Comparison of ENCODE assay signal across 3 cellular contexts in the genomic region with DNA sequence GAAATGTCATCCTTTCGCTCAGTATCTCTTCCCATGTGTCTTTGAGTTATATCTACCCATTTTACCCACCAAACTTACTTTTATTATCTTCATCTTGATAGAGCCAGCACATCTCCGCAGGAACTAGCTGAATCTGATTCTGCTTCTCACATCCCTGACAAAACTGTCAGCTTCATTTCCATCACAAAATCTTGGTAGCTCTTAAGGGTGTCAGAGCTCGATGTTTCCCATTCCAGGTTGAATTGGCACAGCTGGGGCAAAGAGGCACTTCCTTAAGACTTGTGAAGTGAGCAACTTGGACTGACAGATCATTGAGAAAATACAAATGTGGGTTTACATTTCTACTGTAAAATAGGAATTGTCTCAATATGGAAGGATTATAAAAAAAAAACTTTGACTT.
TF ChIP-seq lines count a peak whose summit lies in the region.

No MANE protein-coding gene starts in this region.

TF ChIP-seq in SK-N-SH, 30 proteins besides CTCF, POLR2A, EP300 and RAD21 (continued from another document):
- no peak for TF ChIP-seq FOSL2 (IDR thresholded peaks at IDR 0.05; ENCODE audit: borderline replicate concordance, low read depth)
- TF ChIP-seq, protein P1, sequence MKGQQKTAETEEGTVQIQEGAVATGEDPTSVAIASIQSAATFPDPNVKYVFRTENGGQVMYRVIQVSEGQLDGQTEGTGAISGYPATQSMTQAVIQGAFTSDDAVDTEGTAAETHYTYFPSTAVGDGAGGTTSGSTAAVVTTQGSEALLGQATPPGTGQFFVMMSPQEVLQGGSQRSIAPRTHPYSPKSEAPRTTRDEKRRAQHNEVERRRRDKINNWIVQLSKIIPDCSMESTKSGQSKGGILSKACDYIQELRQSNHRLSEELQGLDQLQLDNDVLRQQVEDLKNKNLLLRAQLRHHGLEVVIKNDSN (IDR thresholded peaks at IDR 0.05; ENCODE audit: borderline replicate concordance, low read depth) = no peak
- TF ChIP-seq, protein P2, sequence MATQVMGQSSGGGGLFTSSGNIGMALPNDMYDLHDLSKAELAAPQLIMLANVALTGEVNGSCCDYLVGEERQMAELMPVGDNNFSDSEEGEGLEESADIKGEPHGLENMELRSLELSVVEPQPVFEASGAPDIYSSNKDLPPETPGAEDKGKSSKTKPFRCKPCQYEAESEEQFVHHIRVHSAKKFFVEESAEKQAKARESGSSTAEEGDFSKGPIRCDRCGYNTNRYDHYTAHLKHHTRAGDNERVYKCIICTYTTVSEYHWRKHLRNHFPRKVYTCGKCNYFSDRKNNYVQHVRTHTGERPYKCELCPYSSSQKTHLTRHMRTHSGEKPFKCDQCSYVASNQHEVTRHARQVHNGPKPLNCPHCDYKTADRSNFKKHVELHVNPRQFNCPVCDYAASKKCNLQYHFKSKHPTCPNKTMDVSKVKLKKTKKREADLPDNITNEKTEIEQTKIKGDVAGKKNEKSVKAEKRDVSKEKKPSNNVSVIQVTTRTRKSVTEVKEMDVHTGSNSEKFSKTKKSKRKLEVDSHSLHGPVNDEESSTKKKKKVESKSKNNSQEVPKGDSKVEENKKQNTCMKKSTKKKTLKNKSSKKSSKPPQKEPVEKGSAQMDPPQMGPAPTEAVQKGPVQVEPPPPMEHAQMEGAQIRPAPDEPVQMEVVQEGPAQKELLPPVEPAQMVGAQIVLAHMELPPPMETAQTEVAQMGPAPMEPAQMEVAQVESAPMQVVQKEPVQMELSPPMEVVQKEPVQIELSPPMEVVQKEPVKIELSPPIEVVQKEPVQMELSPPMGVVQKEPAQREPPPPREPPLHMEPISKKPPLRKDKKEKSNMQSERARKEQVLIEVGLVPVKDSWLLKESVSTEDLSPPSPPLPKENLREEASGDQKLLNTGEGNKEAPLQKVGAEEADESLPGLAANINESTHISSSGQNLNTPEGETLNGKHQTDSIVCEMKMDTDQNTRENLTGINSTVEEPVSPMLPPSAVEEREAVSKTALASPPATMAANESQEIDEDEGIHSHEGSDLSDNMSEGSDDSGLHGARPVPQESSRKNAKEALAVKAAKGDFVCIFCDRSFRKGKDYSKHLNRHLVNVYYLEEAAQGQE (IDR thresholded peaks at IDR 0.05; ENCODE audit: low read depth, low read length) = no peak
- TF ChIP-seq, protein P3, sequence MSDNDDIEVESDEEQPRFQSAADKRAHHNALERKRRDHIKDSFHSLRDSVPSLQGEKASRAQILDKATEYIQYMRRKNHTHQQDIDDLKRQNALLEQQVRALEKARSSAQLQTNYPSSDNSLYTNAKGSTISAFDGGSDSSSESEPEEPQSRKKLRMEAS (IDR thresholded peaks at IDR 0.05; ENCODE audit: low read depth) = no peak
- no peak for TF ChIP-seq NFIC (IDR thresholded peaks at IDR 0.05; ENCODE audit: borderline replicate concordance)
- no peak for TF ChIP-seq GATA2 (CRISPR knock-in tag; IDR thresholded peaks at IDR 0.05)
- no peak for TF ChIP-seq TCF12 (IDR thresholded peaks at IDR 0.05)
- no peak for TF ChIP-seq POLR2AphosphoS5 (IDR thresholded peaks at IDR 0.05; ENCODE audit: low read depth, low read length)
- TF ChIP-seq, protein P4, sequence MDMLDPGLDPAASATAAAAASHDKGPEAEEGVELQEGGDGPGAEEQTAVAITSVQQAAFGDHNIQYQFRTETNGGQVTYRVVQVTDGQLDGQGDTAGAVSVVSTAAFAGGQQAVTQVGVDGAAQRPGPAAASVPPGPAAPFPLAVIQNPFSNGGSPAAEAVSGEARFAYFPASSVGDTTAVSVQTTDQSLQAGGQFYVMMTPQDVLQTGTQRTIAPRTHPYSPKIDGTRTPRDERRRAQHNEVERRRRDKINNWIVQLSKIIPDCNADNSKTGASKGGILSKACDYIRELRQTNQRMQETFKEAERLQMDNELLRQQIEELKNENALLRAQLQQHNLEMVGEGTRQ (IDR thresholded peaks at IDR 0.05; ENCODE audit: borderline replicate concordance, low read depth, low read length) = no peak
- TF ChIP-seq SIN3A (IDR thresholded peaks at IDR 0.05; ENCODE audit: borderline replicate concordance, low read depth, low read length) = no peak
- no peak for TF ChIP-seq YY1 (IDR thresholded peaks at IDR 0.05; ENCODE audit: low read depth)
- TF ChIP-seq RFX5 (IDR thresholded peaks at IDR 0.05; ENCODE audit: low read length) = no peak
TF ChIP-seq in SK-N-SH: peak in this region for 0.

TF ChIP-seq in SK-N-SH treated with all-trans-retinoic acid at 6 μM for 48 hours, 23 proteins besides CTCF, POLR2A, EP300 and RAD21 (continued from another document):
- TF ChIP-seq, protein P5, sequence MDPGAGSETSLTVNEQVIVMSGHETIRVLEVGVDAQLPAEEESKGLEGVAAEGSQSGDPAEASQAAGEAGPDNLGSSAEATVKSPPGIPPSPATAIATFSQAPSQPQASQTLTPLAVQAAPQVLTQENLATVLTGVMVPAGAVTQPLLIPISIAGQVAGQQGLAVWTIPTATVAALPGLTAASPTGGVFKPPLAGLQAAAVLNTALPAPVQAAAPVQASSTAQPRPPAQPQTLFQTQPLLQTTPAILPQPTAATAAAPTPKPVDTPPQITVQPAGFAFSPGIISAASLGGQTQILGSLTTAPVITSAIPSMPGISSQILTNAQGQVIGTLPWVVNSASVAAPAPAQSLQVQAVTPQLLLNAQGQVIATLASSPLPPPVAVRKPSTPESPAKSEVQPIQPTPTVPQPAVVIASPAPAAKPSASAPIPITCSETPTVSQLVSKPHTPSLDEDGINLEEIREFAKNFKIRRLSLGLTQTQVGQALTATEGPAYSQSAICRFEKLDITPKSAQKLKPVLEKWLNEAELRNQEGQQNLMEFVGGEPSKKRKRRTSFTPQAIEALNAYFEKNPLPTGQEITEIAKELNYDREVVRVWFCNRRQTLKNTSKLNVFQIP (CRISPR knock-in tag; IDR thresholded peaks at IDR 0.05; ENCODE audit: borderline replicate concordance, low read depth) = no peak
- no peak for TF ChIP-seq ZNF565 (CRISPR knock-in tag; conservative IDR thresholded peaks at IDR 0.05; ENCODE audit: low read depth)
- TF ChIP-seq, protein P6, sequence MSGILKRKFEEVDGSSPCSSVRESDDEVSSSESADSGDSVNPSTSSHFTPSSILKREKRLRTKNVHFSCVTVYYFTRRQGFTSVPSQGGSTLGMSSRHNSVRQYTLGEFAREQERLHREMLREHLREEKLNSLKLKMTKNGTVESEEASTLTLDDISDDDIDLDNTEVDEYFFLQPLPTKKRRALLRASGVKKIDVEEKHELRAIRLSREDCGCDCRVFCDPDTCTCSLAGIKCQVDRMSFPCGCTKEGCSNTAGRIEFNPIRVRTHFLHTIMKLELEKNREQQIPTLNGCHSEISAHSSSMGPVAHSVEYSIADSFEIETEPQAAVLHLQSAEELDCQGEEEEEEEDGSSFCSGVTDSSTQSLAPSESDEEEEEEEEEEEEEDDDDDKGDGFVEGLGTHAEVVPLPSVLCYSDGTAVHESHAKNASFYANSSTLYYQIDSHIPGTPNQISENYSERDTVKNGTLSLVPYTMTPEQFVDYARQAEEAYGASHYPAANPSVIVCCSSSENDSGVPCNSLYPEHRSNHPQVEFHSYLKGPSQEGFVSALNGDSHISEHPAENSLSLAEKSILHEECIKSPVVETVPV (CRISPR knock-in tag; IDR thresholded peaks at IDR 0.05) = no peak
- TF ChIP-seq, protein P7, sequence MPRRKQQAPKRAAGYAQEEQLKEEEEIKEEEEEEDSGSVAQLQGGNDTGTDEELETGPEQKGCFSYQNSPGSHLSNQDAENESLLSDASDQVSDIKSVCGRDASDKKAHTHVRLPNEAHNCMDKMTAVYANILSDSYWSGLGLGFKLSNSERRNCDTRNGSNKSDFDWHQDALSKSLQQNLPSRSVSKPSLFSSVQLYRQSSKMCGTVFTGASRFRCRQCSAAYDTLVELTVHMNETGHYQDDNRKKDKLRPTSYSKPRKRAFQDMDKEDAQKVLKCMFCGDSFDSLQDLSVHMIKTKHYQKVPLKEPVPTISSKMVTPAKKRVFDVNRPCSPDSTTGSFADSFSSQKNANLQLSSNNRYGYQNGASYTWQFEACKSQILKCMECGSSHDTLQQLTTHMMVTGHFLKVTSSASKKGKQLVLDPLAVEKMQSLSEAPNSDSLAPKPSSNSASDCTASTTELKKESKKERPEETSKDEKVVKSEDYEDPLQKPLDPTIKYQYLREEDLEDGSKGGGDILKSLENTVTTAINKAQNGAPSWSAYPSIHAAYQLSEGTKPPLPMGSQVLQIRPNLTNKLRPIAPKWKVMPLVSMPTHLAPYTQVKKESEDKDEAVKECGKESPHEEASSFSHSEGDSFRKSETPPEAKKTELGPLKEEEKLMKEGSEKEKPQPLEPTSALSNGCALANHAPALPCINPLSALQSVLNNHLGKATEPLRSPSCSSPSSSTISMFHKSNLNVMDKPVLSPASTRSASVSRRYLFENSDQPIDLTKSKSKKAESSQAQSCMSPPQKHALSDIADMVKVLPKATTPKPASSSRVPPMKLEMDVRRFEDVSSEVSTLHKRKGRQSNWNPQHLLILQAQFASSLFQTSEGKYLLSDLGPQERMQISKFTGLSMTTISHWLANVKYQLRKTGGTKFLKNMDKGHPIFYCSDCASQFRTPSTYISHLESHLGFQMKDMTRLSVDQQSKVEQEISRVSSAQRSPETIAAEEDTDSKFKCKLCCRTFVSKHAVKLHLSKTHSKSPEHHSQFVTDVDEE (CRISPR knock-in tag; IDR thresholded peaks at IDR 0.05) = no peak

TF ChIP-seq in WTC11, 78 proteins besides CTCF, POLR2A, EP300 and RAD21 (continues in another document):
- TF ChIP-seq, protein P8, sequence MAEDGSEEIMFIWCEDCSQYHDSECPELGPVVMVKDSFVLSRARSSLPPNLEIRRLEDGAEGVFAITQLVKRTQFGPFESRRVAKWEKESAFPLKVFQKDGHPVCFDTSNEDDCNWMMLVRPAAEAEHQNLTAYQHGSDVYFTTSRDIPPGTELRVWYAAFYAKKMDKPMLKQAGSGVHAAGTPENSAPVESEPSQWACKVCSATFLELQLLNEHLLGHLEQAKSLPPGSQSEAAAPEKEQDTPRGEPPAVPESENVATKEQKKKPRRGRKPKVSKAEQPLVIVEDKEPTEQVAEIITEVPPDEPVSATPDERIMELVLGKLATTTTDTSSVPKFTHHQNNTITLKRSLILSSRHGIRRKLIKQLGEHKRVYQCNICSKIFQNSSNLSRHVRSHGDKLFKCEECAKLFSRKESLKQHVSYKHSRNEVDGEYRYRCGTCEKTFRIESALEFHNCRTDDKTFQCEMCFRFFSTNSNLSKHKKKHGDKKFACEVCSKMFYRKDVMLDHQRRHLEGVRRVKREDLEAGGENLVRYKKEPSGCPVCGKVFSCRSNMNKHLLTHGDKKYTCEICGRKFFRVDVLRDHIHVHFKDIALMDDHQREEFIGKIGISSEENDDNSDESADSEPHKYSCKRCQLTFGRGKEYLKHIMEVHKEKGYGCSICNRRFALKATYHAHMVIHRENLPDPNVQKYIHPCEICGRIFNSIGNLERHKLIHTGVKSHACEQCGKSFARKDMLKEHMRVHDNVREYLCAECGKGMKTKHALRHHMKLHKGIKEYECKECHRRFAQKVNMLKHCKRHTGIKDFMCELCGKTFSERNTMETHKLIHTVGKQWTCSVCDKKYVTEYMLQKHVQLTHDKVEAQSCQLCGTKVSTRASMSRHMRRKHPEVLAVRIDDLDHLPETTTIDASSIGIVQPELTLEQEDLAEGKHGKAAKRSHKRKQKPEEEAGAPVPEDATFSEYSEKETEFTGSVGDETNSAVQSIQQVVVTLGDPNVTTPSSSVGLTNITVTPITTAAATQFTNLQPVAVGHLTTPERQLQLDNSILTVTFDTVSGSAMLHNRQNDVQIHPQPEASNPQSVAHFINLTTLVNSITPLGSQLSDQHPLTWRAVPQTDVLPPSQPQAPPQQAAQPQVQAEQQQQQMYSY (CRISPR knock-in tag; IDR thresholded peaks at IDR 0.05) = no peak
- TF ChIP-seq, protein P9, sequence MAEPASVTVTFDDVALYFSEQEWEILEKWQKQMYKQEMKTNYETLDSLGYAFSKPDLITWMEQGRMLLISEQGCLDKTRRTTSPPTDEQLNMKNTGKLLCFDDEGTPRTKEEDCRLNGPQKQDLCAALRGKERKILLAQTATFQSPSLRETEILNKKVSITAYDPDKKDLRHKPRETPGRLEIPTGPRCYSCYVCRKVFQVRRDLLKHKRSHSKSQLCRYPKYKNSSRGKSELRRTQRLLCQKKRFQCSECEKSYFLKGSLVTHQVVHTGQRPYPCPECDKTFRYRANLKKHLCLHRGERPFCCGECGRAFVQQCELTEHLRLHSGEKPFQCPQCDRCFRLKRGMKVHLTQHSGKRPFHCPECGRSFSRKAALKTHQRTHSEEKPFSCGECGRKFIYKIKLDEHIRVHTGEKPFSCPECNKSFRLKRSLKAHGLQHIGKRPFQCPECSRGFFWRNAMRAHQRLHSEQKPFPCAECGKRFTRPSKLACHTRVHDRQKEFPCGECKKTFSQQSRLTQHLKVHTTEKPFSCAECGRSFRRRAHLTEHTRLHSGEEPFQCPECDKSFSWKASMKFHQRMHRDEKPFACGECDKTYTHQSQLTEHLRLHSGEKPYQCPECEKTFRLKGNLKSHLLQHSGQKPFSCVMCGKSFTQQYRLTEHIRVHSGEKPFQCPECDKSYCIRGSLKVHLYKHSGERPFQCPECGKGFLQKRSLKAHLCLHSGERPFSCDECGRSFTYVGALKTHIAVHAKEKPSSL (CRISPR knock-in tag; conservative IDR thresholded peaks at IDR 0.05) = no peak
- TF ChIP-seq, protein P10, sequence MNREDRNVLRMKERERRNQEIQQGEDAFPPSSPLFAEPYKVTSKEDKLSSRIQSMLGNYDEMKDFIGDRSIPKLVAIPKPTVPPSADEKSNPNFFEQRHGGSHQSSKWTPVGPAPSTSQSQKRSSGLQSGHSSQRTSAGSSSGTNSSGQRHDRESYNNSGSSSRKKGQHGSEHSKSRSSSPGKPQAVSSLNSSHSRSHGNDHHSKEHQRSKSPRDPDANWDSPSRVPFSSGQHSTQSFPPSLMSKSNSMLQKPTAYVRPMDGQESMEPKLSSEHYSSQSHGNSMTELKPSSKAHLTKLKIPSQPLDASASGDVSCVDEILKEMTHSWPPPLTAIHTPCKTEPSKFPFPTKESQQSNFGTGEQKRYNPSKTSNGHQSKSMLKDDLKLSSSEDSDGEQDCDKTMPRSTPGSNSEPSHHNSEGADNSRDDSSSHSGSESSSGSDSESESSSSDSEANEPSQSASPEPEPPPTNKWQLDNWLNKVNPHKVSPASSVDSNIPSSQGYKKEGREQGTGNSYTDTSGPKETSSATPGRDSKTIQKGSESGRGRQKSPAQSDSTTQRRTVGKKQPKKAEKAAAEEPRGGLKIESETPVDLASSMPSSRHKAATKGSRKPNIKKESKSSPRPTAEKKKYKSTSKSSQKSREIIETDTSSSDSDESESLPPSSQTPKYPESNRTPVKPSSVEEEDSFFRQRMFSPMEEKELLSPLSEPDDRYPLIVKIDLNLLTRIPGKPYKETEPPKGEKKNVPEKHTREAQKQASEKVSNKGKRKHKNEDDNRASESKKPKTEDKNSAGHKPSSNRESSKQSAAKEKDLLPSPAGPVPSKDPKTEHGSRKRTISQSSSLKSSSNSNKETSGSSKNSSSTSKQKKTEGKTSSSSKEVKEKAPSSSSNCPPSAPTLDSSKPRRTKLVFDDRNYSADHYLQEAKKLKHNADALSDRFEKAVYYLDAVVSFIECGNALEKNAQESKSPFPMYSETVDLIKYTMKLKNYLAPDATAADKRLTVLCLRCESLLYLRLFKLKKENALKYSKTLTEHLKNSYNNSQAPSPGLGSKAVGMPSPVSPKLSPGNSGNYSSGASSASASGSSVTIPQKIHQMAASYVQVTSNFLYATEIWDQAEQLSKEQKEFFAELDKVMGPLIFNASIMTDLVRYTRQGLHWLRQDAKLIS (CRISPR knock-in tag; IDR thresholded peaks at IDR 0.05; ENCODE audit: borderline replicate concordance) = no peak
